Comparison of ENCODE assay signal across 1 cellular context in the genomic region with DNA sequence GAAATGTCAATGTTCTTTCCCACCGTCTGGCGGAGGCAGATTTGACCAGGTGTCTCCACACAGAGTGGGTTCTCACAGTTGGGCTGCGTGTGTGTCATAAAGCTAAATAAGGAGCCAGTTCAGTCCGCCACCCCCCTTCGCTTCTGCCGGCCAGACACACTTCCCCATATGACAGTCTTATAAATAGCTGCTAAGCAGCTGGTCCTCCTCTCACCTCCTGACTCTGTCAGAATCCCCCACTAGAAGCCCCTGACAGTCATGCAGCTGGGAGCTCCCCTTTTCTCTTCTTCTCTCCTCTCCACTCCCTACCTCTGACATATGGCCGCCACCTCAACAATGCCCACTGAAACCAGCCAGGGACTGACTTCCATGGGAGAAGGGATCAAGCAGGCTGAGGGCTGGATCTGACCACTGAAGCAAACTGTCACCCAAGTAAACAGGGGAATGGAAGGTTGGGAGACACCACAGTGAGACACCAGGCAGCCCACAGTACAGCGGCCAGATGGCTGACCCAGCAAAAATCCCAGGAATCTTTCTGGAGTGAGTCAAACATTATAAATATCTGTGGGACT.
TF ChIP-seq lines count a peak whose summit lies in the region.

No MANE protein-coding gene starts in this region.

TF ChIP-seq in GM12878, 131 proteins besides CTCF, POLR2A, EP300 and RAD21 (continued from another document and continues in another):
- no peak for TF ChIP-seq ZBTB40 (IDR thresholded peaks at IDR 0.05; ENCODE audit: borderline replicate concordance)
- TF ChIP-seq SMAD1 (IDR thresholded peaks at IDR 0.05; ENCODE audit: low read depth, partially characterized antibody), result peak; percentile 63
- no peak for TF ChIP-seq ZZZ3 (IDR thresholded peaks at IDR 0.05; ENCODE audit: control insufficient read depth, insufficient read length, low read depth)
- TF ChIP-seq, protein P1, sequence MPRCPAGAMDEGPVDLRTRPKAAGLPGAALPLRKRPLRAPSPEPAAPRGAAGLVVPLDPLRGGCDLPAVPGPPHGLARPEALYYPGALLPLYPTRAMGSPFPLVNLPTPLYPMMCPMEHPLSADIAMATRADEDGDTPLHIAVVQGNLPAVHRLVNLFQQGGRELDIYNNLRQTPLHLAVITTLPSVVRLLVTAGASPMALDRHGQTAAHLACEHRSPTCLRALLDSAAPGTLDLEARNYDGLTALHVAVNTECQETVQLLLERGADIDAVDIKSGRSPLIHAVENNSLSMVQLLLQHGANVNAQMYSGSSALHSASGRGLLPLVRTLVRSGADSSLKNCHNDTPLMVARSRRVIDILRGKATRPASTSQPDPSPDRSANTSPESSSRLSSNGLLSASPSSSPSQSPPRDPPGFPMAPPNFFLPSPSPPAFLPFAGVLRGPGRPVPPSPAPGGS (IDR thresholded peaks at IDR 0.05; ENCODE audit: borderline replicate concordance, insufficient read depth, low read depth, low read length, poor library complexity, severe bottlenecking), result peak; percentile 61
- TF ChIP-seq CHD1 (IDR thresholded peaks at IDR 0.05; ENCODE audit: low read depth, low read length), result no peak
- no peak for TF ChIP-seq ELK1 (IDR thresholded peaks at IDR 0.05; ENCODE audit: low read depth, low read length)
- peak; percentile 68; the same call in 1 of the 2 replicates for TF ChIP-seq LARP7 (IDR thresholded peaks at IDR 0.05)
- TF ChIP-seq CHD4 (IDR thresholded peaks at IDR 0.05), result 0 out of 2 replicates have a peak, but pooled peaks have one; percentile 80
- no peak for TF ChIP-seq MTA3 (IDR thresholded peaks at IDR 0.05; ENCODE audit: borderline replicate concordance, low read length)
- TF ChIP-seq, protein P2, sequence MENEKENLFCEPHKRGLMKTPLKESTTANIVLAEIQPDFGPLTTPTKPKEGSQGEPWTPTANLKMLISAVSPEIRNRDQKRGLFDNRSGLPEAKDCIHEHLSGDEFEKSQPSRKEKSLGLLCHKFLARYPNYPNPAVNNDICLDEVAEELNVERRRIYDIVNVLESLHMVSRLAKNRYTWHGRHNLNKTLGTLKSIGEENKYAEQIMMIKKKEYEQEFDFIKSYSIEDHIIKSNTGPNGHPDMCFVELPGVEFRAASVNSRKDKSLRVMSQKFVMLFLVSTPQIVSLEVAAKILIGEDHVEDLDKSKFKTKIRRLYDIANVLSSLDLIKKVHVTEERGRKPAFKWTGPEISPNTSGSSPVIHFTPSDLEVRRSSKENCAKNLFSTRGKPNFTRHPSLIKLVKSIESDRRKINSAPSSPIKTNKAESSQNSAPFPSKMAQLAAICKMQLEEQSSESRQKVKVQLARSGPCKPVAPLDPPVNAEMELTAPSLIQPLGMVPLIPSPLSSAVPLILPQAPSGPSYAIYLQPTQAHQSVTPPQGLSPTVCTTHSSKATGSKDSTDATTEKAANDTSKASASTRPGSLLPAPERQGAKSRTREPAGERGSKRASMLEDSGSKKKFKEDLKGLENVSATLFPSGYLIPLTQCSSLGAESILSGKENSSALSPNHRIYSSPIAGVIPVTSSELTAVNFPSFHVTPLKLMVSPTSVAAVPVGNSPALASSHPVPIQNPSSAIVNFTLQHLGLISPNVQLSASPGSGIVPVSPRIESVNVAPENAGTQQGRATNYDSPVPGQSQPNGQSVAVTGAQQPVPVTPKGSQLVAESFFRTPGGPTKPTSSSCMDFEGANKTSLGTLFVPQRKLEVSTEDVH (IDR thresholded peaks at IDR 0.05; ENCODE audit: low read depth, partially characterized antibody), result no peak
- TF ChIP-seq MXI1 (IDR thresholded peaks at IDR 0.05; ENCODE audit: low read depth, low read length), result peak; percentile 54
- peak; percentile 67 for TF ChIP-seq MYB (IDR thresholded peaks at IDR 0.05; ENCODE audit: borderline replicate concordance, low read depth, low read length)
- TF ChIP-seq CREM (IDR thresholded peaks at IDR 0.05; ENCODE audit: low read depth), result peak; percentile 67
- TF ChIP-seq NR2C2 (IDR thresholded peaks at IDR 0.05; ENCODE audit: borderline replicate concordance, control insufficient read depth, insufficient read length, low read depth), result no peak
- TF ChIP-seq, protein P3, sequence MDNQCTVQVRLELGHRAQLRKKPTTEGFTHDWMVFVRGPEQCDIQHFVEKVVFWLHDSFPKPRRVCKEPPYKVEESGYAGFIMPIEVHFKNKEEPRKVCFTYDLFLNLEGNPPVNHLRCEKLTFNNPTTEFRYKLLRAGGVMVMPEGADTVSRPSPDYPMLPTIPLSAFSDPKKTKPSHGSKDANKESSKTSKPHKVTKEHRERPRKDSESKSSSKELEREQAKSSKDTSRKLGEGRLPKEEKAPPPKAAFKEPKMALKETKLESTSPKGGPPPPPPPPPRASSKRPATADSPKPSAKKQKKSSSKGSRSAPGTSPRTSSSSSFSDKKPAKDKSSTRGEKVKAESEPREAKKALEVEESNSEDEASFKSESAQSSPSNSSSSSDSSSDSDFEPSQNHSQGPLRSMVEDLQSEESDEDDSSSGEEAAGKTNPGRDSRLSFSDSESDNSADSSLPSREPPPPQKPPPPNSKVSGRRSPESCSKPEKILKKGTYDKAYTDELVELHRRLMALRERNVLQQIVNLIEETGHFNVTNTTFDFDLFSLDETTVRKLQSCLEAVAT (IDR thresholded peaks at IDR 0.05), result 0 out of 2 replicates have a peak, but pooled peaks have one; percentile 33
- TF ChIP-seq, protein P4, sequence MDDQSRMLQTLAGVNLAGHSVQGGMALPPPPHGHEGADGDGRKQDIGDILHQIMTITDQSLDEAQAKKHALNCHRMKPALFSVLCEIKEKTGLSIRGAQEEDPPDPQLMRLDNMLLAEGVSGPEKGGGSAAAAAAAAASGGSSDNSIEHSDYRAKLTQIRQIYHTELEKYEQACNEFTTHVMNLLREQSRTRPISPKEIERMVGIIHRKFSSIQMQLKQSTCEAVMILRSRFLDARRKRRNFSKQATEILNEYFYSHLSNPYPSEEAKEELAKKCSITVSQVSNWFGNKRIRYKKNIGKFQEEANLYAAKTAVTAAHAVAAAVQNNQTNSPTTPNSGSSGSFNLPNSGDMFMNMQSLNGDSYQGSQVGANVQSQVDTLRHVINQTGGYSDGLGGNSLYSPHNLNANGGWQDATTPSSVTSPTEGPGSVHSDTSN (IDR thresholded peaks at IDR 0.05; ENCODE audit: insufficient replicate concordance, low read depth, low read length), result peak; percentile 83
- TF ChIP-seq CEBPZ (IDR thresholded peaks at IDR 0.05; ENCODE audit: low read depth, low read length), result no peak
- TF ChIP-seq NBN (IDR thresholded peaks at IDR 0.05), result peak; percentile 97
- peak; percentile 59; the same call in 1 of the 2 replicates for TF ChIP-seq POLR2AphosphoS5 (IDR thresholded peaks at IDR 0.05; ENCODE audit: low read length)
- peak; percentile 84 for TF ChIP-seq PKNOX1 (IDR thresholded peaks at IDR 0.05)
- TF ChIP-seq, protein P5, sequence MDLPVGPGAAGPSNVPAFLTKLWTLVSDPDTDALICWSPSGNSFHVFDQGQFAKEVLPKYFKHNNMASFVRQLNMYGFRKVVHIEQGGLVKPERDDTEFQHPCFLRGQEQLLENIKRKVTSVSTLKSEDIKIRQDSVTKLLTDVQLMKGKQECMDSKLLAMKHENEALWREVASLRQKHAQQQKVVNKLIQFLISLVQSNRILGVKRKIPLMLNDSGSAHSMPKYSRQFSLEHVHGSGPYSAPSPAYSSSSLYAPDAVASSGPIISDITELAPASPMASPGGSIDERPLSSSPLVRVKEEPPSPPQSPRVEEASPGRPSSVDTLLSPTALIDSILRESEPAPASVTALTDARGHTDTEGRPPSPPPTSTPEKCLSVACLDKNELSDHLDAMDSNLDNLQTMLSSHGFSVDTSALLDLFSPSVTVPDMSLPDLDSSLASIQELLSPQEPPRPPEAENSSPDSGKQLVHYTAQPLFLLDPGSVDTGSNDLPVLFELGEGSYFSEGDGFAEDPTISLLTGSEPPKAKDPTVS (IDR thresholded peaks at IDR 0.05; ENCODE audit: low read depth, low read length), result no peak
- TF ChIP-seq TCF3 (IDR thresholded peaks at IDR 0.05; ENCODE audit: borderline replicate concordance, insufficient read depth, low read depth, low read length), result peak; percentile 91; the same call in 1 of the 2 replicates
- TF ChIP-seq RB1 (IDR thresholded peaks at IDR 0.05; ENCODE audit: borderline replicate concordance), result 0 out of 2 replicates have a peak, but pooled peaks have one; percentile 23
- TF ChIP-seq RCOR1 (conservative IDR thresholded peaks at IDR 0.05; ENCODE audit: low read depth, low read length), result no peak
- TF ChIP-seq MEF2B (IDR thresholded peaks at IDR 0.05; ENCODE audit: partially characterized antibody, poor library complexity, severe bottlenecking), result peak; percentile 97
- no peak for TF ChIP-seq RFX5 (IDR thresholded peaks at IDR 0.05; ENCODE audit: low read depth, low read length)
- no peak for TF ChIP-seq SMAD5 (IDR thresholded peaks at IDR 0.05; ENCODE audit: low read depth)
